16 cellular contexts compared by ENCODE assay signal in genomic region chr3:75272708-75273107, GRCh38.
DNase-seq lines count a peak whose midpoint lies in the region; ATAC-seq and TF ChIP-seq lines count a peak whose summit lies in the region.
"Had no signal": no experiment of that assay in that cellular context is flagged by ENCODE, and none has a peak within 500 bp of the region (broad histone marks: within the 10 kb centered on the region; RNA-seq: fewer than 3 reads in every experiment).

No MANE protein-coding gene starts in this region.

- dilution Hi-C loops in mammary epithelial cell (cut with HindIII; ENCODE audit: low sequenced_read_pairs) = no loop called here

- no peaks in the 10 kb centered on the region for H3K4me1 Mint-ChIP-seq in natural killer cell treated with Interleukin-12 subunit alpha and Interleukin-12 subunit beta and Interleukin-15 and Interleukin-18, amount 100 ng/mL, for 72 hours (ENCODE audit: low read depth in 2 of 2)
- H3K4me1 Mint-ChIP-seq: activated naive CD8-positive, alpha-beta T cell treated with anti-CD3 and anti-CD28 coated beads for 36 hours; immature natural killer cell had no signal

- no peak overlapping the region for H3K27ac Mint-ChIP-seq in natural killer cell treated with Interleukin-12 subunit alpha and Interleukin-12 subunit beta and Interleukin-15 and Interleukin-18, amount 100 ng/mL, for 72 hours
- H3K27ac Mint-ChIP-seq: activated naive CD8-positive, alpha-beta T cell treated with anti-CD3 and anti-CD28 coated beads for 36 hours; immature natural killer cell had no signal

- BruUV-seq in mammary epithelial cell (replicated peaks; lab: Mats Ljungman, UMichigan) = no TSS peak

- H3K4me2 ChIP-seq in GM23248 (ENCODE audit: unreplicated experiment) (no peak overlapping the region), mammary epithelial cell (ENCODE audit: insufficient read depth, low read depth, low read length) (no peak overlapping the region)
- H3K4me2 ChIP-seq: BLaER1 treated with 17β-estradiol and CSF1 and Interleukin-3, amounts not matched to agents 10 nM and 100 nM had no signal

- no peak overlapping the region for H3K4me3 ChIP-seq in GM23248
- H3K4me3 ChIP-seq in mammary epithelial cell (replicated peaks in 1 of 3; ENCODE audit: insufficient read depth in 1 of 3, low read depth in 2 of 3, low read length in 3 of 3) = no peak overlapping the region
- H3K4me3 ChIP-seq: BLaER1 treated with 17β-estradiol and CSF1 and Interleukin-3, amounts not matched to agents 10 nM and 100 nM; esophagus squamous epithelium; pancreas had no signal

- peaks cover 4% of the 10 kb centered on the region; the same call in 1 of the 2 replicates for H3K4me1 ChIP-seq in GM23248 (ENCODE audit: insufficient read depth)
- no peaks in the 10 kb centered on the region for H3K4me1 ChIP-seq in mammary epithelial cell (ENCODE audit: insufficient read depth, low read length)
- H3K4me1 ChIP-seq: BLaER1 treated with 17β-estradiol and CSF1 and Interleukin-3, amounts not matched to agents 10 nM and 100 nM; esophagus squamous epithelium; pancreas had no signal

- H3K9me3 Mint-ChIP-seq in natural killer cell treated with Interleukin-12 subunit alpha and Interleukin-12 subunit beta and Interleukin-15 and Interleukin-18, amount 100 ng/mL, for 72 hours = no peaks in the 10 kb centered on the region
- H3K9me3 Mint-ChIP-seq: activated naive CD8-positive, alpha-beta T cell treated with anti-CD3 and anti-CD28 coated beads for 36 hours had no signal

- H4K20me1 ChIP-seq in GM23248 (ENCODE audit: insufficient read depth) (no peaks in the 10 kb centered on the region), mammary epithelial cell (ENCODE audit: insufficient read depth, low read length) (no peaks in the 10 kb centered on the region)
- H4K20me1 ChIP-seq: BLaER1 treated with 17β-estradiol and CSF1 and Interleukin-3, amounts not matched to agents 10 nM and 100 nM had no signal

- H3K27ac ChIP-seq in GM23248 = no peak overlapping the region
- no peak overlapping the region for H3K27ac ChIP-seq in mammary epithelial cell (ENCODE audit: insufficient read depth, low read depth, low read length)
- H3K27ac ChIP-seq: BLaER1 treated with 17β-estradiol and CSF1 and Interleukin-3, amounts not matched to agents 10 nM and 100 nM; esophagus squamous epithelium; pancreas had no signal

- no peaks in the 10 kb centered on the region; the same call in 1 of the 2 replicates for H3F3A ChIP-seq in GM23248 (ENCODE audit: insufficient read depth)

- H3K9ac ChIP-seq in GM23248 (no peak overlapping the region), mammary epithelial cell (ENCODE audit: insufficient read depth, low read length) (no peak overlapping the region)
- H3K9ac ChIP-seq: BLaER1 treated with 17β-estradiol and CSF1 and Interleukin-3, amounts not matched to agents 10 nM and 100 nM had no signal

- TF ChIP-seq CTCF in mammary epithelial cell (conservative IDR thresholded peaks at IDR 0.05 in 1 of 2, IDR thresholded peaks at IDR 0.05 in 1 of 2; ENCODE audit: extremely low read depth in 1 of 2, insufficient read depth in 1 of 2, low read depth in 1 of 2, low read length in 2 of 2) = no peak

- CTCF ChIA-PET in mammary epithelial cell (lab: Charles Lee; ENCODE audit: low non-redundant PET) = no interaction called here

- H3K4me3 Mint-ChIP-seq in natural killer cell treated with Interleukin-12 subunit alpha and Interleukin-12 subunit beta and Interleukin-15 and Interleukin-18, amount 100 ng/mL, for 72 hours = no peak overlapping the region
- H3K4me3 Mint-ChIP-seq: activated naive CD8-positive, alpha-beta T cell treated with anti-CD3 and anti-CD28 coated beads for 36 hours; immature natural killer cell had no signal

- H3K27me3 ChIP-seq in GM23248 (replicated peaks; ENCODE audit: insufficient read depth) = no peaks in the 10 kb centered on the region
- H3K27me3 ChIP-seq in mammary epithelial cell (ENCODE audit: insufficient read depth, low read length) = no peaks in the 10 kb centered on the region
- H3K27me3 ChIP-seq: BLaER1 treated with 17β-estradiol and CSF1 and Interleukin-3, amounts not matched to agents 10 nM and 100 nM; esophagus squamous epithelium; pancreas had no signal

- H3K27me3 Mint-ChIP-seq in natural killer cell treated with Interleukin-12 subunit alpha and Interleukin-12 subunit beta and Interleukin-15 and Interleukin-18, amount 100 ng/mL, for 72 hours = no peaks in the 10 kb centered on the region

- no peaks in the 10 kb centered on the region for H3K79me2 ChIP-seq in GM23248 (ENCODE audit: insufficient read depth)
- H3K79me2 ChIP-seq in mammary epithelial cell (ENCODE audit: insufficient read depth, low read length) = no peaks in the 10 kb centered on the region

- in situ Hi-C loops in GM23248 (cut with MboI) (no loop called here), mammary epithelial cell (cut with MboI; ENCODE audit: low sequenced_read_pairs in 2 of 2) (no loop called here)

- DNase-seq in AG08395 (ENCODE audit: low spot score) (peak; percentile 56), GM23248 (peak; percentile 80), mammary epithelial cell (peak; percentile 5), iris pigment epithelial cell (ENCODE audit: low read depth) (peak; percentile 62), NCI-H1092 (lab: John Stamatoyannopoulos, UW) (no peak)
- no peak for DNase-seq in natural killer cell treated with Interleukin-12 subunit alpha and Interleukin-12 subunit beta and Interleukin-15 and Interleukin-18, amount 100 ng/mL, for 72 hours (ENCODE audit: low spot score)
- DNase-seq: activated CD4-positive, alpha-beta T cell treated with anti-CD3 and anti-CD28 coated beads for 4 hours; activated naive CD8-positive, alpha-beta T cell treated with anti-CD3 and anti-CD28 coated beads for 36 hours; esophagus squamous epithelium; immature natural killer cell; NCI-H2081 treated with DMSO at 0.1 percent for 48 hours; pancreas; stimulated activated CD4-positive, alpha-beta T cell treated with anti-CD3 and anti-CD28 coated beads, Interleukin-15, amount 100 ng/mL, for 24 hours had no signal

- ATAC-seq in GM18861 (IDR thresholded peaks at IDR 0.05; ENCODE audit: unreplicated experiment) = no peak
- ATAC-seq in natural killer cell treated with Interleukin-12 subunit alpha and Interleukin-12 subunit beta and Interleukin-15 and Interleukin-18, amount 100 ng/mL, for 72 hours = no peak
- ATAC-seq in GM19455 (IDR thresholded peaks at IDR 0.05; ENCODE audit: unreplicated experiment) = no peak
- ATAC-seq: pancreas had no signal

- H3K9me2 ChIP-seq in GM23248 (ENCODE audit: insufficient read depth) = no peaks in the 10 kb centered on the region

- WGBS in GM23248 (ENCODE audit: low coverage in 1 of 2, low lambda C conversion rate in 2 of 2, missing lambda C conversion rate in 2 of 2), 2 experiments = 0 to 3% methylated on average over 2 of the region's 2 CpGs
- WGBS in mammary epithelial cell (ENCODE audit: low coverage, missing lambda C conversion rate) = 0% methylated on average over 2 of the region's 2 CpGs

- intact Hi-C loops in mammary epithelial cell (cut with micrococcal nuclease) = no loop called here

- no peak overlapping the region for H2AFZ ChIP-seq in GM23248
- no peak overlapping the region for H2AFZ ChIP-seq in mammary epithelial cell (ENCODE audit: low read depth, low read length)

- no peaks in the 10 kb centered on the region for H3K9me3 ChIP-seq in GM23248 (ENCODE audit: low read depth)
- H3K9me3 ChIP-seq in mammary epithelial cell (replicated peaks; ENCODE audit: insufficient read depth, low read length) = no peaks in the 10 kb centered on the region
- H3K9me3 ChIP-seq: BLaER1 treated with 17β-estradiol and CSF1 and Interleukin-3, amounts not matched to agents 10 nM and 100 nM; esophagus squamous epithelium; pancreas had no signal

- H3K36me3 ChIP-seq in GM23248 (ENCODE audit: low read depth) (no peaks in the 10 kb centered on the region), mammary epithelial cell (ENCODE audit: insufficient read depth, low read length) (no peaks in the 10 kb centered on the region)
- H3K36me3 ChIP-seq: BLaER1 treated with 17β-estradiol and CSF1 and Interleukin-3, amounts not matched to agents 10 nM and 100 nM; esophagus squamous epithelium; pancreas had no signal

- H3K36me3 Mint-ChIP-seq in natural killer cell treated with Interleukin-12 subunit alpha and Interleukin-12 subunit beta and Interleukin-15 and Interleukin-18, amount 100 ng/mL, for 72 hours = no peaks in the 10 kb centered on the region
- H3K36me3 Mint-ChIP-seq: activated naive CD8-positive, alpha-beta T cell treated with anti-CD3 and anti-CD28 coated beads for 36 hours; immature natural killer cell had no signal

Comparison
In these comparisons a context has a peak if more than half of its experiments do, and no peak if none do; other contexts are left out.
1. DNase-seq: peak in AG08395 (single experiment), GM23248 (single experiment), mammary epithelial cell (single experiment) and iris pigment epithelial cell (single experiment); none in natural killer cell treated with Interleukin-12 subunit alpha and Interleukin-12 subunit beta and Interleukin-15 and Interleukin-18, amount 100 ng/mL, for 72 hours (single experiment) and NCI-H1092 (single experiment).